ENCODE assay signal across 8 cellular contexts in genomic region chr5:138464388-138465287, GRCh38. TPM values are rescaled to one million over a fixed set of nuclear protein-coding genes. Genes with fewer than 3 reads are reported as not detected.
DNase-seq lines count a peak whose midpoint lies in the region; ATAC-seq, FAIRE-seq and TF ChIP-seq lines count a peak whose summit lies in the region.

No MANE protein-coding gene starts in this region.

- ATAC-seq in HG02571 (IDR thresholded peaks at IDR 0.05; ENCODE audit: unreplicated experiment), result peak; percentile 65

- no peaks in the 10 kb centered on the region for H3K9me3 Mint-ChIP-seq in activated naive CD4-positive, alpha-beta T cell treated with anti-CD3 and anti-CD28 coated beads, Interleukin-2, amount 10 ng/mL, durations not matched to agents 7 days and 5 days

- H3K27me3 ChIP-seq in GM06990 (replicated peaks; ENCODE audit: control insufficient read depth, insufficient read depth, low read length) (no peaks in the 10 kb centered on the region; the same call in 1 of the 2 replicates), neutrophil (peaks cover 31% of the 10 kb centered on the region)

- H3K4me1 ChIP-seq in neutrophil (ENCODE audit: control insufficient read depth in 1 of 2, insufficient read depth in 1 of 2, low read depth in 1 of 2, low read length in 1 of 2), result peaks cover 24% of the 10 kb centered on the region in 2 experiments

- in situ Hi-C loops in SK-MEL-5 (cut with HindIII; ENCODE audit: low pct_unique_long_range_greater_than_20kb, low sequenced_read_pairs), result no loop called here

- H3K4me3 ChIP-seq in GM06990 (replicated peaks; ENCODE audit: low read depth, low read length), result peak overlapping the region; percentile 66
- peak overlapping the region; percentile 86 to 99 for H3K4me3 ChIP-seq in neutrophil (ENCODE audit: low read depth in 1 of 2, low read length in 1 of 2)

- peak overlapping the region; percentile 74 for H3K4me3 Mint-ChIP-seq in activated naive CD4-positive, alpha-beta T cell treated with anti-CD3 and anti-CD28 coated beads, Interleukin-2, amount 10 ng/mL, durations not matched to agents 7 days and 5 days

- peaks cover 3% of the 10 kb centered on the region for H3K36me3 Mint-ChIP-seq in activated naive CD4-positive, alpha-beta T cell treated with anti-CD3 and anti-CD28 coated beads, Interleukin-2, amount 10 ng/mL, durations not matched to agents 7 days and 5 days

- FAIRE-seq in frontal cortex (lab: Jason Lieb, UNC), result peak; percentile 71

- peaks cover 24% of the 10 kb centered on the region for H3K4me1 Mint-ChIP-seq in activated naive CD4-positive, alpha-beta T cell treated with anti-CD3 and anti-CD28 coated beads, Interleukin-2, amount 10 ng/mL, durations not matched to agents 7 days and 5 days

- H3K9me3 ChIP-seq in neutrophil, result no peaks in the 10 kb centered on the region

- peak overlapping the region; percentile 99 for H3K27ac ChIP-seq in neutrophil
- H3K27ac ChIP-seq in substantia nigra (ENCODE audit: low read depth, low read length, poor library complexity, severe bottlenecking), result peak overlapping the region; percentile 91

- no peaks in the 10 kb centered on the region for H3K36me3 ChIP-seq in GM06990 (ENCODE audit: control insufficient read depth, insufficient read depth, low read length)
- H3K36me3 ChIP-seq in neutrophil, result no peaks in the 10 kb centered on the region

- TF ChIP-seq CTCF in GM06990 (IDR thresholded peaks at IDR 0.05; ENCODE audit: insufficient read depth, low read length, poor library complexity, severe bottlenecking), result no peak
- TF ChIP-seq CTCF in neutrophil (IDR thresholded peaks at IDR 0.05), result peak; percentile 35

- peak overlapping the region; percentile 96 for H3K27ac Mint-ChIP-seq in activated naive CD4-positive, alpha-beta T cell treated with anti-CD3 and anti-CD28 coated beads, Interleukin-2, amount 10 ng/mL, durations not matched to agents 7 days and 5 days

- CTCF ChIA-PET in activated naive CD4-positive, alpha-beta T cell treated with anti-CD3 and anti-CD28 coated beads, Interleukin-2, amount 10 ng/mL, durations not matched to agents 7 days and 5 days (lab: Charles Lee), result interaction anchor here (0.5 to 5.6 kb wide), 12 partner anchors 10 to 133 kb away, joined by 3 to 38 read pairs (median 5); partner anchors contain the start of genes CDC25C and ETF1

- peak; percentile 94 for DNase-seq in GM06990 (ENCODE audit: extremely low read depth, insufficient read length)
- peak; percentile 98 for DNase-seq in NAMALWA (ENCODE audit: low spot score)
- DNase-seq in SK-MEL-5 (ENCODE audit: low read depth, low spot score), result peak; percentile 99
- peak; percentile 98 for DNase-seq in activated naive CD4-positive, alpha-beta T cell treated with anti-CD3 and anti-CD28 coated beads, Interleukin-2, amount 10 ng/mL, durations not matched to agents 7 days and 5 days
- DNase-seq in frontal cortex (ENCODE audit: low spot score in 2 of 2), result peak; percentile 92 to 99
- DNase-seq in substantia nigra (lab: John Stamatoyannopoulos, UW), result peak; percentile 89 to 100 (median 97)

- peaks cover 37% of the 10 kb centered on the region for H3K27me3 Mint-ChIP-seq in activated naive CD4-positive, alpha-beta T cell treated with anti-CD3 and anti-CD28 coated beads, Interleukin-2, amount 10 ng/mL, durations not matched to agents 7 days and 5 days

RNA-seq across cellular contexts. Expression of gene EGR1, which starts 0.6 kb away (rescaled TPM):
- 1.9 and 2.8 TPM in 2 replicates for total RNA-seq in SK-MEL-5 (2014; rRNA removed; shearing (Covaris generic))
- 31.0 and 37.0 TPM in 2 replicates for polyA plus RNA-seq in SK-MEL-5 (2015; cell fraction: cytosol; rRNA removed)
- polyA plus RNA-seq in SK-MEL-5 (2015; cell fraction: nucleus; rRNA removed), result 22.4 and 24.0 TPM in 2 replicates
- 0.82 TPM for total RNA-seq in frontal cortex

RNA-seq across cellular contexts. Expression of gene REEP2, which starts 25.8 kb away (rescaled TPM):
- 0.32 and 2.7 TPM in 2 replicates for total RNA-seq in SK-MEL-5 (2014; rRNA removed; shearing (Covaris generic))
- 0.91 and 1.2 TPM in 2 replicates for polyA plus RNA-seq in SK-MEL-5 (2015; cell fraction: cytosol; rRNA removed)
- polyA plus RNA-seq in SK-MEL-5 (2015; cell fraction: nucleus; rRNA removed), result 0.36 and 2.0 TPM in 2 replicates
- total RNA-seq in frontal cortex, result 70.9 TPM

Comparison
In these comparisons a context has a peak if more than half of its experiments do, and no peak if none do; other contexts are left out.
1. Peak in every context shown above with its lines: DNase-seq, ATAC-seq, H3K4me3 ChIP-seq and H3K27ac ChIP-seq.
2. RNA of gene REEP2, which starts 25.8 kb away (total RNA-seq): 70.9 TPM in frontal cortex (single experiment); 0.32 to 2.7 TPM in SK-MEL-5; every median in the first group is over 10 times any median in the second.